Comparison of ENCODE assay signal across 23 cellular contexts in the genomic region with DNA sequence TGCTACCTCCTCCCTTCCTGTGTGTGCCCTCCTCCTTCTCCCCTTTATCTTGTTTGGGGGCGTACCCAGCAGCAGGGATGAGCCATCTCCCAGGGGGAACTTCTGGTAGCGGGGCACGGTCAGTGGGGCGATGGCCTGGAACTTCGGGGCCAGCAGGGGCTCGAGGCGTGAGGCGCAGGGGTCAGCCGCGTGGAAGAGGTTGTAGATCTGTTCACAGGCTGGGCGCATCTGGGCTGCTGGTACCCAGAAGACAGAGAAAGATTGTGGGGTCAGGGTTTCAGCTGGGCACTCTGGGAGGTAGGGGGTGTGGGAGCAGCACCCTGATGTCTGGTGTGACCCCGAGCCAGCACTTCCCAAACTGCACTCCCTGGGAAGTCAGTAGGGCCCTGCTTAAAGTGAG. TPM values are rescaled to one million over a fixed set of nuclear protein-coding genes. Genes with fewer than 3 reads are reported as not detected.
DNase-seq lines count a peak whose midpoint lies in the region; ATAC-seq and TF ChIP-seq lines count a peak whose summit lies in the region.
"Had no signal": no experiment of that assay in that cellular context is flagged by ENCODE, and none has a peak within 500 bp of the region (broad histone marks: within the 10 kb centered on the region; RNA-seq: fewer than 3 reads in every experiment).

No MANE protein-coding gene starts in this region.

- 90 to 100% methylated on average over 1 to 5 of the region's 12 CpGs for WGBS in gastroesophageal sphincter (ENCODE audit: low coverage in 1 of 2), 2 donors

- H3K4me3 Mint-ChIP-seq in effector memory CD8-positive, alpha-beta T cell = no peak overlapping the region
- no peak overlapping the region for H3K4me3 Mint-ChIP-seq in T-cell
- H3K4me3 Mint-ChIP-seq: CD4-positive, CD25-positive, alpha-beta regulatory T cell had no signal

- H3K27me3 ChIP-seq in gastroesophageal sphincter = no peaks in the 10 kb centered on the region
- H3K27me3 ChIP-seq: BLaER1, SJCRH30 had no signal

- POLR2A ChIA-PET in T-cell (lab: Charles Lee) = no interaction called here

- H3K36me3 ChIP-seq in gastroesophageal sphincter = peaks cover 0 to 87% of the 10 kb centered on the region in 2 donors
- H3K36me3 ChIP-seq: SJCRH30 had no signal

- H3K36me3 Mint-ChIP-seq in effector memory CD8-positive, alpha-beta T cell (ENCODE audit: insufficient read depth) = peaks cover 47% of the 10 kb centered on the region
- H3K36me3 Mint-ChIP-seq in T-cell = peaks cover 15% of the 10 kb centered on the region

- peak overlapping the region; percentile 38 to 72 for H3K27ac Mint-ChIP-seq in effector memory CD8-positive, alpha-beta T cell
- H3K27ac Mint-ChIP-seq in T-cell = no peak overlapping the region

- no peak overlapping the region for H3K4me3 ChIP-seq in gastroesophageal sphincter
- H3K4me3 ChIP-seq: BLaER1, SJCRH30 had no signal

- TF ChIP-seq EP300 in gastroesophageal sphincter (IDR thresholded peaks at IDR 0.05) = no peak

- DNase-seq in activated effector memory CD4-positive, alpha-beta T cell treated with anti-CD3 and anti-CD28 coated beads, Interleukin-2, amount 50 U/mL, for 16 hours = peak; percentile 45
- no peak for DNase-seq in activated effector memory CD4-positive, alpha-beta T cell treated with Interleukin-2 at 50 U/mL for 16 hours
- DNase-seq in HuH-7.5 (ENCODE audit: low spot score) = peak; percentile 56
- DNase-seq in effector memory CD8-positive, alpha-beta T cell = no peak
- no peak for DNase-seq in T-cell
- DNase-seq: CD4-positive, CD25-positive, alpha-beta regulatory T cell; Kasumi-1; NCI-H1092 treated with DMSO at 0.1 percent for 48 hours; NCI-H1436; NCI-H187 treated with DMSO at 0.1 percent for 48 hours; NCI-H446; NCI-H524 treated with DMSO at 0.1 percent for 48 hours; NCI-H774; SJCRH30 had no signal

- peaks cover 0 to 12% (median 0%) of the 10 kb centered on the region in 3 donors for H3K4me1 ChIP-seq in gastroesophageal sphincter
- H3K4me1 ChIP-seq: SJCRH30 had no signal

- no peak for TF ChIP-seq POLR2A in gastroesophageal sphincter (IDR thresholded peaks at IDR 0.05)

- H3K27ac ChIP-seq in gastroesophageal sphincter = no peak overlapping the region
- H3K27ac ChIP-seq: BLaER1, SJCRH30 had no signal

- no peaks in the 10 kb centered on the region for H3K27me3 Mint-ChIP-seq in effector memory CD8-positive, alpha-beta T cell
- H3K27me3 Mint-ChIP-seq in T-cell = no peaks in the 10 kb centered on the region
- H3K27me3 Mint-ChIP-seq: CD4-positive, CD25-positive, alpha-beta regulatory T cell had no signal

- CTCF ChIA-PET in T-cell (lab: Charles Lee) = no interaction called here

- TF ChIP-seq CTCF in gastroesophageal sphincter (IDR thresholded peaks at IDR 0.05) = no peak

- H3K9me3 ChIP-seq in gastroesophageal sphincter = no peaks in the 10 kb centered on the region
- H3K9me3 ChIP-seq: BLaER1, SJCRH30 had no signal

- H3K9me3 Mint-ChIP-seq in effector memory CD8-positive, alpha-beta T cell = no peaks in the 10 kb centered on the region
- H3K9me3 Mint-ChIP-seq in T-cell = no peaks in the 10 kb centered on the region
- H3K9me3 Mint-ChIP-seq: CD4-positive, CD25-positive, alpha-beta regulatory T cell had no signal

- ATAC-seq in effector memory CD8-positive, alpha-beta T cell (replicated peaks) = no peak
- ATAC-seq in T-cell (replicated peaks in 1 of 4) (no peak), gastroesophageal sphincter (no peak), GM21360 (IDR thresholded peaks at IDR 0.05; ENCODE audit: unreplicated experiment) (no peak)
- ATAC-seq: HCT116, Right ventricle myocardium inferior, SK-N-SH treated with all-trans-retinoic acid at 6 μM for 48 hours had no signal

- H3K4me1 Mint-ChIP-seq in effector memory CD8-positive, alpha-beta T cell (ENCODE audit: low read depth in 2 of 2) = peaks cover 9 to 13% of the 10 kb centered on the region in 2 donors
- H3K4me1 Mint-ChIP-seq in T-cell = peaks cover 7% of the 10 kb centered on the region in 3 donors

RNA-seq across cellular contexts. Expression of a gene that starts 9.1 kb away (rescaled TPM):
- total RNA-seq in T-cell = 100 to 1,000 TPM in 4 of 5 donors, 10 to 100 TPM in 1; 74.2 to 167 (median 149) TPM
- total RNA-seq in gastroesophageal sphincter = 10 to 100 TPM in 3 of 4 donors, 1 to 10 TPM in 1; 9.5 to 18.7 (median 15.4) TPM

RNA-seq across cellular contexts. Expression of a gene that starts 11.8 kb away (rescaled TPM):
- total RNA-seq in T-cell (10 to 100 TPM; 31.0 to 90.8 (median 79.9) TPM), gastroesophageal sphincter (10 to 100 TPM; 29.1 to 69.3 (median 53.9) TPM)

RNA-seq across cellular contexts. Expression of a gene that starts 13.3 kb away (rescaled TPM):
- total RNA-seq in T-cell = 100 to 1,000 TPM; 114 to 168 (median 154) TPM
- total RNA-seq in gastroesophageal sphincter = 10 to 100 TPM; 65.4 to 87.5 (median 78.1) TPM

RNA-seq across cellular contexts. Expression of a gene that starts 27.1 kb away (rescaled TPM):
- total RNA-seq in T-cell (100 to 1,000 TPM in 3 of 5 donors, 10 to 100 TPM in 2; 59.9 to 113 (median 106) TPM), gastroesophageal sphincter (10 to 100 TPM; 22.2 to 35.2 (median 32.5) TPM)

RNA-seq across cellular contexts. Expression of a gene that starts 27.1 kb away (rescaled TPM):
- total RNA-seq in T-cell = not detected
- not detected for total RNA-seq in gastroesophageal sphincter
- total RNA-seq: CD4-positive, CD25-positive, alpha-beta regulatory T cell; H1; HT-29; M059J; Right ventricle myocardium inferior; SJCRH30 had no signal

Comparison
In these comparisons a context has a peak if more than half of its experiments do, and no peak if none do; other contexts are left out.
1. DNase-seq: peak in activated effector memory CD4-positive, alpha-beta T cell treated with anti-CD3 and anti-CD28 coated beads, Interleukin-2, amount 50 U/mL, for 16 hours (single experiment) and HuH-7.5 (single experiment); none in activated effector memory CD4-positive, alpha-beta T cell treated with Interleukin-2 at 50 U/mL for 16 hours (single experiment), effector memory CD8-positive, alpha-beta T cell (0 of 3) and T-cell (0 of 34).
2. H3K27ac Mint-ChIP-seq: peak in effector memory CD8-positive, alpha-beta T cell (2 of 2); none in T-cell (0 of 2).